ENCODE assay signal across 10 cellular contexts in genomic region chr2:136235451-136236418, GRCh38.
DNase-seq lines count a peak whose midpoint lies in the region; ATAC-seq and TF ChIP-seq lines count a peak whose summit lies in the region.
"Had no signal": no experiment of that assay in that cellular context is flagged by ENCODE, and none has a peak within 500 bp of the region (broad histone marks: within the 10 kb centered on the region; RNA-seq: fewer than 3 reads in every experiment).

No MANE protein-coding gene starts in this region.

- POLR2A ChIA-PET in HCT116 (lab: Charles Lee): interaction anchor here (0.9 kb wide), 1 partner anchor 11 kb away, joined by 3 read pairs; no protein-coding TSS in a partner anchor

- ATAC-seq in HCT116 (peak; percentile 93), T-helper 17 cell (no peak), GM21367 (IDR thresholded peaks at IDR 0.05; ENCODE audit: unreplicated experiment) (no peak), GM21423 (IDR thresholded peaks at IDR 0.05; ENCODE audit: unreplicated experiment) (no peak)
- ATAC-seq in activated T-cell treated with anti-CD3 and anti-CD28 coated beads, Interleukin-2, amount 50 U/mL, for 72 hours (replicated peaks in 1 of 2): no peak

- no peaks in the 10 kb centered on the region for H3K36me3 ChIP-seq in HCT116 (ENCODE audit: control insufficient read depth in 1 of 2, insufficient read depth in 2 of 2, low read length in 2 of 2)

- peak; percentile 28 for TF ChIP-seq RAD21 in HCT116 (IDR thresholded peaks at IDR 0.05; ENCODE audit: low read depth)

- TF ChIP-seq CTCF in HCT116 (IDR thresholded peaks at IDR 0.05 in 2 of 3, conservative IDR thresholded peaks at IDR 0.05 in 1 of 3; ENCODE audit: borderline replicate concordance in 1 of 3, insufficient read depth in 1 of 3, low read depth in 2 of 3, low read length in 2 of 3) (no peak), foreskin fibroblast (IDR thresholded peaks at IDR 0.05; ENCODE audit: low read depth, low read length) (no peak)

- no peak overlapping the region for H3K27ac ChIP-seq in HCT116 (ENCODE audit: low read depth, low read length)

- peak; percentile 48 for DNase-seq in 8988T
- peak; percentile 95 for DNase-seq in HCT116 (ENCODE audit: low read depth, low spot score)
- no peak for DNase-seq in T-helper 17 cell
- DNase-seq in foreskin fibroblast: peak; percentile 14 to 19
- no peak for DNase-seq in activated T-cell treated with anti-CD3 and anti-CD28 coated beads, Interleukin-2, amount 50 U/mL, for 72 hours
- DNase-seq in effector CD8-positive, alpha-beta T cell (lab: John Stamatoyannopoulos, UW): no peak
- DNase-seq: MV-4-11; stimulated activated CD4-positive, alpha-beta T cell treated with anti-CD3 and anti-CD28 coated beads, Interleukin-15, amount 100 ng/mL, for 24 hours had no signal

- H3K9me2 ChIP-seq in HCT116 (ENCODE audit: insufficient read depth): no peaks in the 10 kb centered on the region

- H3K4me2 ChIP-seq in HCT116 (ENCODE audit: low read length): peak overlapping the region; percentile 54

- H4K20me1 ChIP-seq in HCT116 (ENCODE audit: insufficient read depth): no peaks in the 10 kb centered on the region

- H3K27me3 Mint-ChIP-seq in T-helper 17 cell: no peaks in the 10 kb centered on the region
- peaks cover 10% of the 10 kb centered on the region for H3K27me3 Mint-ChIP-seq in activated T-cell treated with anti-CD3 and anti-CD28 coated beads, Interleukin-2, amount 50 U/mL, for 72 hours (ENCODE audit: low read depth)

- no peaks in the 10 kb centered on the region for H3K79me2 ChIP-seq in HCT116 (ENCODE audit: insufficient read depth, low read length)

- peak overlapping the region; percentile 98 for H3K27ac Mint-ChIP-seq in T-helper 17 cell
- no peak overlapping the region for H3K27ac Mint-ChIP-seq in activated T-cell treated with anti-CD3 and anti-CD28 coated beads, Interleukin-2, amount 50 U/mL, for 72 hours

- CTCF ChIA-PET in HCT116 (lab: Charles Lee): interaction anchor here (1.3 kb wide), 1 partner anchor 12 kb away, joined by 3 read pairs; no protein-coding TSS in a partner anchor

- no peaks in the 10 kb centered on the region for H3K9me3 ChIP-seq in HCT116 (ENCODE audit: control insufficient read depth in 1 of 2, insufficient read depth in 1 of 2, low read depth in 1 of 2, low read length in 2 of 2)
- H3K9me3 ChIP-seq in T-helper 17 cell (ENCODE audit: control insufficient read depth, low read length, poor library complexity, severe bottlenecking): no peaks in the 10 kb centered on the region

- H3K4me3 Mint-ChIP-seq in T-helper 17 cell: no peak overlapping the region
- H3K4me3 Mint-ChIP-seq in activated T-cell treated with anti-CD3 and anti-CD28 coated beads, Interleukin-2, amount 50 U/mL, for 72 hours: no peak overlapping the region

- H3K9me3 Mint-ChIP-seq in activated T-cell treated with anti-CD3 and anti-CD28 coated beads, Interleukin-2, amount 50 U/mL, for 72 hours: peaks cover 0 to 3% of the 10 kb centered on the region in 2 donors

- peaks cover 31% of the 10 kb centered on the region for H3K4me1 Mint-ChIP-seq in T-helper 17 cell
- peaks cover 52% of the 10 kb centered on the region for H3K4me1 Mint-ChIP-seq in activated T-cell treated with anti-CD3 and anti-CD28 coated beads, Interleukin-2, amount 50 U/mL, for 72 hours (ENCODE audit: low read depth)

- no peak overlapping the region for H2AFZ ChIP-seq in HCT116 (ENCODE audit: low read depth, low read length, poor library complexity, severe bottlenecking)

- peaks cover 16 to 42% of the 10 kb centered on the region in 2 experiments for H3K4me1 ChIP-seq in HCT116 (ENCODE audit: control insufficient read depth in 1 of 2, insufficient read depth in 2 of 2, low read length in 2 of 2)

- intact Hi-C loops in HCT116 (cut with micrococcal nuclease): no loop called here

- TF ChIP-seq POLR2A in HCT116 (IDR thresholded peaks at IDR 0.05; ENCODE audit: borderline replicate concordance, extremely low read depth, insufficient read depth, insufficient read length): no peak

- H3K4me3 ChIP-seq in HCT116 (replicated peaks in 1 of 2; ENCODE audit: low read depth in 1 of 2, low read length in 2 of 2): no peak overlapping the region
- no peak overlapping the region for H3K4me3 ChIP-seq in foreskin fibroblast (ENCODE audit: low read depth in 1 of 2, low read length in 2 of 2)

- H3K9ac ChIP-seq in HCT116 (ENCODE audit: low read length): no peak overlapping the region

- RAD21 ChIA-PET in HCT116 (lab: Charles Lee; ENCODE audit: low non-redundant PET in 1 of 2, low total read pairs in 2 of 2, uncharacterized antibody in 2 of 2, unreplicated experiment in 2 of 2): interaction anchor here in 1 of 2 experiments (0.6 kb wide), 1 partner anchor 195 kb away, joined by 6 read pairs; no protein-coding TSS in a partner anchor

- no TSS peak for BruUV-seq in HCT116 (replicated peaks; lab: Mats Ljungman, UMichigan)

- 0 out of 2 replicates have a peak, but pooled peaks cover 8% of the 10 kb centered on the region for H3K27me3 ChIP-seq in HCT116 (ENCODE audit: insufficient read depth, low read length)

- no peaks in the 10 kb centered on the region for H3K36me3 Mint-ChIP-seq in T-helper 17 cell (ENCODE audit: low read depth)
- H3K36me3 Mint-ChIP-seq in activated T-cell treated with anti-CD3 and anti-CD28 coated beads, Interleukin-2, amount 50 U/mL, for 72 hours (ENCODE audit: insufficient read depth in 2 of 2): no peaks in the 10 kb centered on the region

TF ChIP-seq in HCT116, 20 proteins besides CTCF, POLR2A, EP300 and RAD21 (continues in another document):
- TF ChIP-seq SRF (IDR thresholded peaks at IDR 0.05; ENCODE audit: low read depth): peak; percentile 84
- TF ChIP-seq ATF3 (IDR thresholded peaks at IDR 0.05): no peak
- TF ChIP-seq JUND (IDR thresholded peaks at IDR 0.05): peak; percentile 98
- 0 out of 2 replicates have a peak, but pooled peaks have one; percentile 25 for TF ChIP-seq EGR1 (IDR thresholded peaks at IDR 0.05; ENCODE audit: low read depth)
- TF ChIP-seq ZNF274 (IDR thresholded peaks at IDR 0.05; ENCODE audit: low read depth, low read length): no peak
- peak; percentile 74 for TF ChIP-seq ZBTB33 (IDR thresholded peaks at IDR 0.05; ENCODE audit: extremely low read depth, insufficient replicate concordance, low read length)
- peak; percentile 96 for TF ChIP-seq TCF7L2 (IDR thresholded peaks at IDR 0.05; ENCODE audit: borderline replicate concordance, extremely low read depth, insufficient read depth, insufficient read length)
- TF ChIP-seq YY1 (IDR thresholded peaks at IDR 0.05; ENCODE audit: extremely low read depth, insufficient replicate concordance, low read depth, low read length): peak; percentile 42
- no peak for TF ChIP-seq EZH2 (IDR thresholded peaks at IDR 0.05)
- TF ChIP-seq FOSL1 (IDR thresholded peaks at IDR 0.05; ENCODE audit: low read depth): peak; percentile 99
- no peak for TF ChIP-seq REST (IDR thresholded peaks at IDR 0.05; ENCODE audit: low read depth)
- TF ChIP-seq EZH2phosphoT487 (IDR thresholded peaks at IDR 0.05; ENCODE audit: borderline replicate concordance): no peak
- TF ChIP-seq CBX3 (IDR thresholded peaks at IDR 0.05; ENCODE audit: low read depth): peak; percentile 94
- TF ChIP-seq ZFX (IDR thresholded peaks at IDR 0.05): no peak
- TF ChIP-seq CEBPB (IDR thresholded peaks at IDR 0.05; ENCODE audit: low read depth): peak; percentile 29; the same call in 1 of the 2 replicates

Comparison
In these comparisons a context has a peak if more than half of its experiments do, and no peak if none do; other contexts are left out.
1. DNase-seq: peak in 8988T (single experiment), HCT116 (single experiment) and foreskin fibroblast (2 of 2); none in T-helper 17 cell (0 of 3), activated T-cell treated with anti-CD3 and anti-CD28 coated beads, Interleukin-2, amount 50 U/mL, for 72 hours (0 of 2) and effector CD8-positive, alpha-beta T cell (single experiment).